ENCODE assay signal across 13 cellular contexts in the genomic region with DNA sequence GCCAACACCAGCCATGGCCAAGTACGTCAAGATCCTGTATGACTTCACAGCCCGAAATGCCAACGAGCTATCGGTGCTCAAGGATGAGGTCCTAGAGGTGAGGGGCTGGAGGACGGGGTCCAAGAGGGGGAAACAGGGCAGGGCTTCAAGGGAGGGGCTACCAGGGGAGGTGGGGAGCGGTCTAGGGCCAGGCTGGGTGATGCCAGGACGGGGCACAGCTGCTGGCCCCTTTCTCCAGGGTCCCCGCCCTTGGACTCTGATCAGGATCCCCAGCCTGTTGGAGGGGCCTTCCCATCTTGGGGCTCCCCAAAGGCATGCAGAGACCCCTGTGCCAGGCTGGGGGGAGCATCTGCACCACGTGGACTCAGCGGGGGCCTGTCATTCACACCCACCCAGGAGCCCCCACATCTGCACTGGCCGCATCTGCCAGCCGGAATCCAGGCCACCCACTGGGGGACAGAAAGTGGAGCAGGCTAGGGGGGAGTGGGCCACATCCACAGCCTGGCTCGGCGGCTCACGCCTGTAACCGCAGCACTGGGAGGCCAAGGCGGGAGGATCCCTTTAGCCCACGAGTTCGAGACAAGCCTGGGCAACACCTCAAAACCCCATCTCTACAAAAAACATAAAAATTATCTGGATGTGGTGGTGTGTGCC. TPM values are rescaled to one million over a fixed set of nuclear protein-coding genes. Genes with fewer than 3 reads are reported as not detected.
DNase-seq lines count a peak whose midpoint lies in the region; ATAC-seq, FAIRE-seq and TF ChIP-seq lines count a peak whose summit lies in the region.
"Had no signal": no experiment of that assay in that cellular context is flagged by ENCODE, and none has a peak within 500 bp of the region (broad histone marks: within the 10 kb centered on the region; RNA-seq: fewer than 3 reads in every experiment).

No MANE protein-coding gene starts in this region.

- no peak for TF ChIP-seq CTCF in neural progenitor cell (IDR thresholded peaks at IDR 0.05)

- FAIRE-seq in RCC 7860 (lab: Jason Lieb, UNC): no peak
- FAIRE-seq: HTR-8/SVneo had no signal

- H3K27me3 ChIP-seq in neural progenitor cell: peaks cover 43% of the 10 kb centered on the region

- H3K27ac ChIP-seq in neural progenitor cell: no peak overlapping the region
- H3K27ac ChIP-seq: tibial artery had no signal

- ATAC-seq in central memory CD8-positive, alpha-beta T cell (replicated peaks; ENCODE audit: extremely low read depth, poor library complexity, severe bottlenecking): no peak

- H3K4me2 ChIP-seq in neural progenitor cell: no peak overlapping the region

- H3K9ac ChIP-seq in neural progenitor cell: no peak overlapping the region

- H2AFZ ChIP-seq in neural progenitor cell (replicated peaks): no peak overlapping the region

- H3K36me3 Mint-ChIP-seq in activated CD4-positive, alpha-beta T cell treated with anti-CD3 and anti-CD28 coated beads, Interleukin-2, amount 10 ng/mL, durations not matched to agents 7 days and 5 days (ENCODE audit: low read depth): no peaks in the 10 kb centered on the region
- H3K36me3 Mint-ChIP-seq in IgD-negative memory B cell (no peaks in the 10 kb centered on the region), neural progenitor cell (no peaks in the 10 kb centered on the region)
- H3K36me3 Mint-ChIP-seq in central memory CD8-positive, alpha-beta T cell (ENCODE audit: insufficient read depth): peaks cover 5% of the 10 kb centered on the region

- H3K27ac Mint-ChIP-seq in activated CD4-positive, alpha-beta T cell treated with anti-CD3 and anti-CD28 coated beads, Interleukin-2, amount 10 ng/mL, durations not matched to agents 7 days and 5 days: peak overlapping the region; percentile 78
- H3K27ac Mint-ChIP-seq in IgD-negative memory B cell (no peak overlapping the region), neural progenitor cell (peak overlapping the region; percentile 37)
- no peak overlapping the region for H3K27ac Mint-ChIP-seq in central memory CD8-positive, alpha-beta T cell (ENCODE audit: low read depth)

- POLR2A ChIA-PET in activated CD4-positive, alpha-beta T cell treated with anti-CD3 and anti-CD28 coated beads, Interleukin-2, amount 10 ng/mL, durations not matched to agents 7 days and 5 days (lab: Charles Lee): no interaction called here

- H3K9me3 Mint-ChIP-seq in activated CD4-positive, alpha-beta T cell treated with anti-CD3 and anti-CD28 coated beads, Interleukin-2, amount 10 ng/mL, durations not matched to agents 7 days and 5 days: no peaks in the 10 kb centered on the region
- H3K9me3 Mint-ChIP-seq in IgD-negative memory B cell (peaks cover 0 to 1% (median 0%) of the 10 kb centered on the region in 3 donors), neural progenitor cell (no peaks in the 10 kb centered on the region)
- H3K9me3 Mint-ChIP-seq in central memory CD8-positive, alpha-beta T cell: no peaks in the 10 kb centered on the region

- H3K4me1 ChIP-seq in neural progenitor cell: peaks cover 10% of the 10 kb centered on the region

- no peak overlapping the region for H3K4me3 ChIP-seq in neural progenitor cell
- H3K4me3 ChIP-seq: tibial artery had no signal

- H3K79me2 ChIP-seq in neural progenitor cell (ENCODE audit: low read depth): no peaks in the 10 kb centered on the region

- H3K27me3 Mint-ChIP-seq in activated CD4-positive, alpha-beta T cell treated with anti-CD3 and anti-CD28 coated beads, Interleukin-2, amount 10 ng/mL, durations not matched to agents 7 days and 5 days: peaks cover 20% of the 10 kb centered on the region
- peaks cover 10% of the 10 kb centered on the region for H3K27me3 Mint-ChIP-seq in IgD-negative memory B cell
- peaks cover 32% of the 10 kb centered on the region for H3K27me3 Mint-ChIP-seq in central memory CD8-positive, alpha-beta T cell
- H3K27me3 Mint-ChIP-seq in neural progenitor cell (ENCODE audit: insufficient read depth, low read depth): peaks cover 26% of the 10 kb centered on the region

- no peaks in the 10 kb centered on the region for H3K9me3 ChIP-seq in neural progenitor cell (ENCODE audit: low read depth)
- H3K9me3 ChIP-seq: colonic mucosa, tibial artery had no signal

- H3K4me3 Mint-ChIP-seq in activated CD4-positive, alpha-beta T cell treated with anti-CD3 and anti-CD28 coated beads, Interleukin-2, amount 10 ng/mL, durations not matched to agents 7 days and 5 days: peak overlapping the region; percentile 57
- H3K4me3 Mint-ChIP-seq in IgD-negative memory B cell (peak overlapping the region; percentile 28 to 89 (median 36)), neural progenitor cell (peak overlapping the region; percentile 50)
- peak overlapping the region; percentile 74 for H3K4me3 Mint-ChIP-seq in central memory CD8-positive, alpha-beta T cell

- peaks cover 24% of the 10 kb centered on the region for H3F3A ChIP-seq in neural progenitor cell (ENCODE audit: low read depth)

- CTCF ChIA-PET in activated CD4-positive, alpha-beta T cell treated with anti-CD3 and anti-CD28 coated beads, Interleukin-2, amount 10 ng/mL, durations not matched to agents 7 days and 5 days (lab: Charles Lee): interaction anchor here (1.0 to 3.4 kb wide), 10 partner anchors 9 to 206 kb away, joined by 3 to 16 read pairs (median 6); a partner anchor contains a TSS

- peaks cover 5% of the 10 kb centered on the region for H4K20me1 ChIP-seq in neural progenitor cell (ENCODE audit: low read depth)

- H3K4me1 Mint-ChIP-seq in activated CD4-positive, alpha-beta T cell treated with anti-CD3 and anti-CD28 coated beads, Interleukin-2, amount 10 ng/mL, durations not matched to agents 7 days and 5 days: peaks cover 19% of the 10 kb centered on the region
- peaks cover 7 to 12% (median 12%) of the 10 kb centered on the region in 3 donors for H3K4me1 Mint-ChIP-seq in IgD-negative memory B cell
- peaks cover 15% of the 10 kb centered on the region for H3K4me1 Mint-ChIP-seq in central memory CD8-positive, alpha-beta T cell
- H3K4me1 Mint-ChIP-seq in neural progenitor cell: peaks cover 11% of the 10 kb centered on the region

- DNase-seq in activated CD4-positive, alpha-beta T cell treated with anti-CD3 and anti-CD28 coated beads, Interleukin-2, amount 10 ng/mL, durations not matched to agents 7 days and 5 days: no peak
- no peak for DNase-seq in activated CD4-positive, alpha-beta T cell treated with anti-CD3 and anti-CD28 coated beads for 1 hour
- no peak for DNase-seq in central memory CD8-positive, alpha-beta T cell (ENCODE audit: low spot score in 2 of 2)
- DNase-seq in neural progenitor cell (ENCODE audit: low spot score) (no peak), RCC 7860 (ENCODE audit: low spot score) (no peak), NCI-H146 treated with DMSO at 0.1 percent for 48 hours (lab: John Stamatoyannopoulos, UW; ENCODE audit: unreplicated experiment) (no peak), Ammon's horn (ENCODE audit: low spot score) (no peak)
- DNase-seq: DMS 273 treated with DMSO at 0.1 percent for 48 hours, NCI-H1048, tibial artery had no signal

- H3K36me3 ChIP-seq in neural progenitor cell: no peaks in the 10 kb centered on the region
- H3K36me3 ChIP-seq: colonic mucosa had no signal

RNA-seq across cellular contexts. Expression of a gene that starts 18.8 kb away (rescaled TPM):
- 10 to 100 TPM in 1 of 2 experiments, 1 to 10 TPM in 1; 7.8 to 11.9 TPM for total RNA-seq in activated CD4-positive, alpha-beta T cell treated with anti-CD3 and anti-CD28 coated beads, Interleukin-2, amount 10 ng/mL, durations not matched to agents 7 days and 5 days
- polyA plus RNA-seq in IgD-negative memory B cell: 17.3 TPM
- 3.3 and 11.0 TPM in 2 replicates for total RNA-seq in neural progenitor cell (ENCODE audit: low replicate concordance)

RNA-seq across cellular contexts. Expression of a gene that starts 22.4 kb away (rescaled TPM):
- total RNA-seq in activated CD4-positive, alpha-beta T cell treated with anti-CD3 and anti-CD28 coated beads, Interleukin-2, amount 10 ng/mL, durations not matched to agents 7 days and 5 days: 100 to 1,000 TPM; 219 to 268 TPM
- 246 TPM for polyA plus RNA-seq in IgD-negative memory B cell
- 101 and 114 TPM in 2 replicates for total RNA-seq in neural progenitor cell (ENCODE audit: low replicate concordance)

RNA-seq across cellular contexts. Expression of a gene that starts 29.2 kb away (rescaled TPM):
- 10 to 100 TPM; 39.1 to 44.7 TPM for total RNA-seq in activated CD4-positive, alpha-beta T cell treated with anti-CD3 and anti-CD28 coated beads, Interleukin-2, amount 10 ng/mL, durations not matched to agents 7 days and 5 days
- 35.6 TPM for polyA plus RNA-seq in IgD-negative memory B cell
- 38.7 and 42.7 TPM in 2 replicates for total RNA-seq in neural progenitor cell (ENCODE audit: low replicate concordance)

RNA-seq across cellular contexts. Expression of a gene that starts 29.8 kb away (rescaled TPM):
- 10 to 100 TPM; 44.0 to 48.8 TPM for total RNA-seq in activated CD4-positive, alpha-beta T cell treated with anti-CD3 and anti-CD28 coated beads, Interleukin-2, amount 10 ng/mL, durations not matched to agents 7 days and 5 days
- polyA plus RNA-seq in IgD-negative memory B cell: 25.6 TPM
- 38.4 and 66.4 TPM in 2 replicates for total RNA-seq in neural progenitor cell (ENCODE audit: low replicate concordance)

RNA-seq across cellular contexts. Expression of a gene that starts 52.4 kb away (rescaled TPM):
- total RNA-seq in activated CD4-positive, alpha-beta T cell treated with anti-CD3 and anti-CD28 coated beads, Interleukin-2, amount 10 ng/mL, durations not matched to agents 7 days and 5 days: 10 to 100 TPM; 58.2 to 62.1 TPM
- polyA plus RNA-seq in IgD-negative memory B cell: 30.7 TPM
- 24.1 and 52.9 TPM in 2 replicates for total RNA-seq in neural progenitor cell (ENCODE audit: low replicate concordance)

Comparison
In these comparisons a context has a peak if more than half of its experiments do, and no peak if none do; other contexts are left out.
1. H3K27ac Mint-ChIP-seq: peak in activated CD4-positive, alpha-beta T cell treated with anti-CD3 and anti-CD28 coated beads, Interleukin-2, amount 10 ng/mL, durations not matched to agents 7 days and 5 days (single experiment) and neural progenitor cell (single experiment); none in IgD-negative memory B cell (0 of 3) and central memory CD8-positive, alpha-beta T cell (single experiment).
2. Peak in every context shown above with its lines, with median percentiles within 50 percentile points of each other: H3K4me3 Mint-ChIP-seq.